8 cellular contexts compared by ENCODE assay signal in the genomic region with DNA sequence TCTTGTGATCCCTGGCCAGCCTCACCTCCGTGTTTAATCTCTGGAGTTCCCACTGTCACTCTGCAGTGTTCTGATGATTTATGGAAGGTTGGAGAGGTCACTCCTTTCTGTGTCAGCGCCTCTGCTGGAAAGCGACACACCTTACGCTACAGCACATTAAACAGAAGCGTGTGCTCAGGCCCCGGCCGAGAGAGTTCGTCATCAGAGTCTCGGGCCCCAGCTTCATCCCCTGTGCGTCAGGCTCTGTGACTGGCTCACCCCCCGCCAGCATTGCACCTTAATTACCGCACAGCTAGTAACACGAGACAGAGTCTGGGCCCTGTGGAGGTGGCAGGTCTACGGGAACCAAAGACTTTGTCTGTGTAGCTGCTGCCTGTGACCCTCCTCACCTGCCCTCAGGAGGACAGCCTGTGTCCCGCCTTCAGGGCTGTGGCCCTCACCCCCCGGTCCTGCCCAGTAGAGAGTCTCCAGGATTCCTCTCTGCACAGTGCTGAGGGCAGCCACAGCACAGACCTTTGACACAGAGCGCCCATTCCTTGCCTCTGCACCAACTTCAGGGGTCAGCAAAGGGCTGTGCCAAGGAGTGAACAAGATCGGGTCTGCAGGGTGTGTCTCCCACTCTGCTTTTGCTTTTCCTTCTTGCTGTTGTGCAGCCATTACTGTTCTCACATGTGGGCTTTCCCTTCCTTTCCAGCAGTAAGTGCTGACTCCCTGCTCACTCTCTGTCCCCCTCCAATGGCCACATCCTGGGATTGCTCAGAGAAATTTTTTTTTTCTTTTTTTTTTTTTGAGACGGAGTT.
A peak's percentile ranks its signal among the peaks of the same experiment; 100 is the strongest.
DNase-seq lines count a peak whose midpoint lies in the region; ATAC-seq and TF ChIP-seq lines count a peak whose summit lies in the region.

No MANE protein-coding gene starts in this region.

- POLR2A ChIA-PET in WTC11 (lab: Charles Lee) = interaction anchor here (0.6 kb wide), 1 partner anchor 104 kb away, joined by 5 read pairs; no protein-coding TSS in a partner anchor

- H3K9me3 Mint-ChIP-seq in WTC11 = no peaks in the 10 kb centered on the region

- H3K27me3 Mint-ChIP-seq in WTC11 (ENCODE audit: low read depth) = no peaks in the 10 kb centered on the region

- 0 out of 2 replicates have a peak overlapping the region, but pooled peaks have one; percentile 11 for H3K27ac Mint-ChIP-seq in WTC11

- peaks cover 18% of the 10 kb centered on the region for H3K36me3 Mint-ChIP-seq in WTC11

- ATAC-seq in WTC11 (peak; percentile 91), HG03159 (IDR thresholded peaks at IDR 0.05; ENCODE audit: unreplicated experiment) (no peak)

- peaks cover 15% of the 10 kb centered on the region for H3K4me1 Mint-ChIP-seq in WTC11

- DNase-seq in ACHN = peak; percentile 78
- peak; percentile 70 to 71 for DNase-seq in NCI-H2081 (lab: John Stamatoyannopoulos, UW)
- DNase-seq in WTC11 (ENCODE audit: low spot score) = no peak
- peak in 28 of 42 donors; percentile 16 to 75 (median 49) for DNase-seq in head of caudate nucleus
- peak; percentile 65 for DNase-seq in renal cortical epithelial cell (ENCODE audit: low read depth)
- DNase-seq in GOT3 (lab: John Stamatoyannopoulos, UW) = no peak

- CTCF ChIA-PET in WTC11 (lab: Charles Lee) = interaction anchor here (1.2 to 1.5 kb wide), 3 partner anchors 8 to 607 kb away, joined by 3 to 6 read pairs (median 5); no protein-coding TSS in a partner anchor

- H3K4me3 Mint-ChIP-seq in WTC11 = no peak overlapping the region

- in situ Hi-C loops in ACHN (cut with HindIII; ENCODE audit: low pct_ligation_motif_present, low pct_unique_long_range_greater_than_20kb, low sequenced_read_pairs) = no loop called here

- intact Hi-C loops in head of caudate nucleus (cut with DNase I) = no loop called here

- TF ChIP-seq CTCF in GM12872 (IDR thresholded peaks at IDR 0.05; ENCODE audit: insufficient read depth, low read depth, low read length) (peak; percentile 48), WTC11 (IDR thresholded peaks at IDR 0.05) (peak; percentile 48)

TF ChIP-seq in WTC11, 78 proteins besides CTCF, POLR2A, EP300 and RAD21:
- TF ChIP-seq, protein P1, sequence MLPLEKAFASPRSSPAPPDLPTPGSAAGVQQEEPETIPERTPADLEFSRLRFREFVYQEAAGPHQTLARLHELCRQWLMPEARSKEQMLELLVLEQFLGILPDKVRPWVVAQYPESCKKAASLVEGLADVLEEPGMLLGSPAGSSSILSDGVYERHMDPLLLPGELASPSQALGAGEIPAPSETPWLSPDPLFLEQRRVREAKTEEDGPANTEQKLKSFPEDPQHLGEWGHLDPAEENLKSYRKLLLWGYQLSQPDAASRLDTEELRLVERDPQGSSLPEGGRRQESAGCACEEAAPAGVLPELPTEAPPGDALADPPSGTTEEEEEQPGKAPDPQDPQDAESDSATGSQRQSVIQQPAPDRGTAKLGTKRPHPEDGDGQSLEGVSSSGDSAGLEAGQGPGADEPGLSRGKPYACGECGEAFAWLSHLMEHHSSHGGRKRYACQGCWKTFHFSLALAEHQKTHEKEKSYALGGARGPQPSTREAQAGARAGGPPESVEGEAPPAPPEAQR (CRISPR knock-in tag; IDR thresholded peaks at IDR 0.05) = no peak
TF ChIP-seq in WTC11: peak in this region for 0.

Comparison
In these comparisons a context has a peak if more than half of its experiments do, and no peak if none do; other contexts are left out.
1. DNase-seq: peak in ACHN (single experiment), NCI-H2081 (2 of 2), head of caudate nucleus (28 of 42) and renal cortical epithelial cell (single experiment); none in WTC11 (single experiment) and GOT3 (single experiment).